ENCODE assay signal across 8 cellular contexts in genomic region chr7:22822486-22823141, GRCh38. TPM values are rescaled to one million over a fixed set of nuclear protein-coding genes. Genes with fewer than 3 reads are reported as not detected.
DNase-seq lines count a peak whose midpoint lies in the region; ATAC-seq and TF ChIP-seq lines count a peak whose summit lies in the region.

TOMM7 (minus strand) TSS chr7:22822849; CDS start chr7:22822779, 70 bp downstream.

- intact Hi-C loops in spleen (cut with DNase I; ENCODE audit: low total_unique reads): no loop called here

- 0% methylated on average over 37 to 38 of the region's 38 CpGs for WGBS in spleen, 5 donors

- DNase-seq in AG09319 (ENCODE audit: extremely low read depth, low read depth) (peak; percentile 95), NCI-H345 treated with DMSO at 0.1 percent for 48 hours (lab: John Stamatoyannopoulos, UW; ENCODE audit: unreplicated experiment) (peak; percentile 98), inferior parietal cortex (ENCODE audit: extremely low spot score) (peak; percentile 97), spleen (peak; percentile 96)
- peak; percentile 57 to 79 (median 74) for DNase-seq in activated CD4-positive, CD25-positive, alpha-beta regulatory T cell (lab: John Stamatoyannopoulos, UW)
- peak; percentile 90 for DNase-seq in central memory CD4-positive, alpha-beta T cell

- TF ChIP-seq CTCF in AG09319 (IDR thresholded peaks at IDR 0.05; ENCODE audit: low read depth, low read length) (peak; percentile 13), spleen (IDR thresholded peaks at IDR 0.05 in 8 of 11, conservative IDR thresholded peaks at IDR 0.05 in 3 of 11) (peak in 10 of 11 experiments; percentile 45 to 76 (median 66))

- H3K27ac ChIP-seq in spleen: peak within 1 kb of the TSS; percentile 71 to 88 (median 86)

- ATAC-seq in GM19023 (IDR thresholded peaks at IDR 0.05; ENCODE audit: unreplicated experiment) (peak; percentile 89), HG03280 (IDR thresholded peaks at IDR 0.05; ENCODE audit: unreplicated experiment) (peak; percentile 89)

- no peaks in the 10 kb centered on the region for H3K9me3 ChIP-seq in spleen

- peaks cover 0 to 6% (median 3%) of the 10 kb centered on the region in 6 donors for H3K36me3 ChIP-seq in spleen

- peak in 2 of 3 donors; percentile 21 to 22 for TF ChIP-seq POLR2A in spleen (IDR thresholded peaks at IDR 0.05)

- peaks cover 9 to 55% (median 39%) of the 10 kb centered on the region in 6 donors for H3K4me1 ChIP-seq in spleen

- H3K27me3 ChIP-seq in spleen (replicated peaks in 1 of 7): peaks cover 0 to 13% (median 0%) of the 10 kb centered on the region in 7 donors

- peak within 1 kb of the TSS; percentile 72 to 87 (median 75) for H3K4me3 ChIP-seq in spleen

RNA-seq across cellular contexts. Expression of gene TOMM7, which starts in this region (rescaled TPM):
- total RNA-seq in spleen: 100 to 1,000 TPM in 6 of 7 donors, 10 to 100 TPM in 1; 85.4 to 352 (median 235) TPM
- polyA plus RNA-seq in spleen: 100 to 1,000 TPM; 456 to 524 (median 482) TPM

Comparison
In these comparisons a context has a peak if more than half of its experiments do, and no peak if none do; other contexts are left out.
1. Peak in every context shown above with its lines: DNase-seq, ATAC-seq, H3K4me3 ChIP-seq and H3K27ac ChIP-seq.